8 cellular contexts compared by ENCODE assay signal in the genomic region with DNA sequence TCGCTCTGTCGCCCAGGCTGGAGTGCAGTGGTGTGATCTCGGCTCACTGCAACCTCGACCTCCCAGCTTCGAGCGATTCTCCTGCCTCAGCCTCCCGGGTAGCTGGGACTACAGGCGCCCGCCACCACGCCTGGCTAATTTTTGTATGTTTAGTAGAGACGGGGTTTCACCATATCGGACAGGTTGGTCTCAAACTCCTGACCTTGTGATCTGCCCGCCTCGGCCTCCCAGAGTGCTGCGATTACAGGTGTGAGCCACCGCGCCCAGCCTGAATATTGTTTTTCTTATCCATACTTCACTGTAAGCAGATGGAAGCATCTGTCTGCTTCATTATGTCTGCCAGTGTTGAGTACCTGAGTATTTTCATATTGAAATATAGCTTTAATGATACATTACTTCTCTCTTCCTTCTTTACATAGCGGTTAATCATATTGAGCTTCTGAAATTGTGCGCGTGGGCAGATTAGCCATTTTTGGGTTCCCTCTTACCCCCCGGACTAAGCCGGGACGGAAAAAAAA. TPM values are rescaled to one million over a fixed set of nuclear protein-coding genes. Genes with fewer than 3 reads are reported as not detected.
DNase-seq lines count a peak whose midpoint lies in the region; ATAC-seq and TF ChIP-seq lines count a peak whose summit lies in the region.
"Not testable (repeated sequence)": the region's sequence is repeated elsewhere in the genome, so short reads cannot be mapped to it uniquely, and the experiment has no call there.

No MANE protein-coding gene starts in this region.

- peak overlapping the region; percentile 94 for H3K4me3 Mint-ChIP-seq in activated T-helper 17 cell treated with anti-CD3 and anti-CD28 coated beads, Interleukin-2, amount 50 U/mL, for 72 hours
- H3K4me3 Mint-ChIP-seq in natural killer cell = peak overlapping the region; percentile 99
- peak overlapping the region; percentile 98 to 99 for H3K4me3 Mint-ChIP-seq in stimulated activated naive CD8-positive, alpha-beta T cell treated with anti-CD3 and anti-CD28 coated beads, Interleukin-15, amount 100 ng/mL, for 72 hours

- not testable (repeated sequence) for ATAC-seq in activated T-helper 17 cell treated with anti-CD3 and anti-CD28 coated beads, Interleukin-2, amount 50 U/mL, for 72 hours (replicated peaks); stimulated activated naive CD8-positive, alpha-beta T cell treated with anti-CD3 and anti-CD28 coated beads, Interleukin-15, amount 100 ng/mL, for 72 hours
- peak in 1 of 3 donors; percentile 4 for ATAC-seq in natural killer cell

- TF ChIP-seq CTCF in BJ (IDR thresholded peaks at IDR 0.05; ENCODE audit: insufficient read depth, low read depth, low read length); HFF-Myc (IDR thresholded peaks at IDR 0.05; ENCODE audit: low read depth, low read length, missing control alignments); PC-9 (conservative IDR thresholded peaks at IDR 0.05); natural killer cell (IDR thresholded peaks at IDR 0.05): not testable (repeated sequence)
- peak in 4 of 56 donors; percentile 18 to 35 (median 26) for TF ChIP-seq CTCF in dorsolateral prefrontal cortex (IDR thresholded peaks at IDR 0.05 in 54 of 56, conservative IDR thresholded peaks at IDR 0.05 in 2 of 56; ENCODE audit: low read depth in 1 of 56, partially characterized antibody in 56 of 56)

- not testable (repeated sequence) for H3K27ac ChIP-seq in PC-9
- peak overlapping the region in 56 of 59 donors; percentile 45 to 97 (median 90) for H3K27ac ChIP-seq in dorsolateral prefrontal cortex

- not testable (repeated sequence) for H4K20me1 ChIP-seq in PC-9 (ENCODE audit: insufficient read depth)

- not testable (repeated sequence) for H3K9me2 ChIP-seq in PC-9 (ENCODE audit: insufficient read depth)

- not testable (repeated sequence) for H3K36me3 ChIP-seq in BJ (ENCODE audit: control insufficient read depth, insufficient read depth, low read length); PC-9 (ENCODE audit: low read depth)

- H3K27me3 ChIP-seq in BJ (ENCODE audit: control insufficient read depth, insufficient read depth, low read length); PC-9 (ENCODE audit: insufficient read depth, low read depth); dorsolateral prefrontal cortex: not testable (repeated sequence)

- H3K4me1 ChIP-seq in PC-9 (replicated peaks; ENCODE audit: insufficient read depth) = not testable (repeated sequence)

- CTCF ChIA-PET in BJ (lab: Yijun Ruan, JAX) = interaction anchor here (1.7 to 4.3 kb wide), 3 partner anchors 13 to 315 kb away, joined by 6 to 24 read pairs (median 6); no protein-coding TSS in a partner anchor
- CTCF ChIA-PET in PC-9 (lab: Charles Lee) = interaction anchor here (0.6 to 1.2 kb wide), 2 partner anchors 16 to 32 kb away, joined by 3 to 4 read pairs; no protein-coding TSS in a partner anchor

- peaks cover 11% of the 10 kb centered on the region for H3K36me3 Mint-ChIP-seq in activated T-helper 17 cell treated with anti-CD3 and anti-CD28 coated beads, Interleukin-2, amount 50 U/mL, for 72 hours (ENCODE audit: low read depth)
- H3K36me3 Mint-ChIP-seq in natural killer cell = not testable (repeated sequence)

- not testable (repeated sequence) for H3K27me3 Mint-ChIP-seq in activated T-helper 17 cell treated with anti-CD3 and anti-CD28 coated beads, Interleukin-2, amount 50 U/mL, for 72 hours; natural killer cell (ENCODE audit: low read depth in 2 of 2); stimulated activated naive CD8-positive, alpha-beta T cell treated with anti-CD3 and anti-CD28 coated beads, Interleukin-15, amount 100 ng/mL, for 72 hours

- H3K4me3 ChIP-seq in BJ (ENCODE audit: low read depth, low read length) (peak overlapping the region; percentile 65), HFF-Myc (replicated peaks; ENCODE audit: low read depth, low read length) (peak overlapping the region; percentile 95), PC-9 (peak overlapping the region; percentile 80), dorsolateral prefrontal cortex (peak overlapping the region; percentile 62 to 98 (median 90)), iPS-11a (ENCODE audit: low read depth, low read length) (peak overlapping the region; percentile 86)

- H3K4me2 ChIP-seq in PC-9 = peak overlapping the region; percentile 88

- H3K9me3 Mint-ChIP-seq in activated T-helper 17 cell treated with anti-CD3 and anti-CD28 coated beads, Interleukin-2, amount 50 U/mL, for 72 hours; natural killer cell; stimulated activated naive CD8-positive, alpha-beta T cell treated with anti-CD3 and anti-CD28 coated beads, Interleukin-15, amount 100 ng/mL, for 72 hours: not testable (repeated sequence)

- POLR2A ChIA-PET in BJ (lab: Charles Lee); PC-9 (lab: Charles Lee; ENCODE audit: unreplicated experiment): not testable (repeated sequence)

- peaks cover 23% of the 10 kb centered on the region for H3K4me1 Mint-ChIP-seq in activated T-helper 17 cell treated with anti-CD3 and anti-CD28 coated beads, Interleukin-2, amount 50 U/mL, for 72 hours
- peaks cover 25 to 26% of the 10 kb centered on the region in 2 donors for H3K4me1 Mint-ChIP-seq in natural killer cell
- peaks cover 39% of the 10 kb centered on the region for H3K4me1 Mint-ChIP-seq in stimulated activated naive CD8-positive, alpha-beta T cell treated with anti-CD3 and anti-CD28 coated beads, Interleukin-15, amount 100 ng/mL, for 72 hours

- DNase-seq in BJ (ENCODE audit: low read depth); HFF-Myc (ENCODE audit: extremely low read depth, low read depth); PC-9; dorsolateral prefrontal cortex; natural killer cell; stimulated activated naive CD8-positive, alpha-beta T cell treated with anti-CD3 and anti-CD28 coated beads, Interleukin-15, amount 100 ng/mL, for 72 hours: not testable (repeated sequence)

- not testable (repeated sequence) for H3K9me3 ChIP-seq in PC-9 (ENCODE audit: insufficient read depth, low read depth)

- peak overlapping the region; percentile 71 for H3K27ac Mint-ChIP-seq in activated T-helper 17 cell treated with anti-CD3 and anti-CD28 coated beads, Interleukin-2, amount 50 U/mL, for 72 hours
- H3K27ac Mint-ChIP-seq in natural killer cell = peak overlapping the region; percentile 69 to 88
- peak overlapping the region; percentile 98 to 99 for H3K27ac Mint-ChIP-seq in stimulated activated naive CD8-positive, alpha-beta T cell treated with anti-CD3 and anti-CD28 coated beads, Interleukin-15, amount 100 ng/mL, for 72 hours

- H3K79me2 ChIP-seq in PC-9 (ENCODE audit: low read depth) = not testable (repeated sequence)

- intact Hi-C loops in PC-9 (cut with micrococcal nuclease; ENCODE audit: unreplicated experiment) (loop anchor here (1.0 to 2.0 kb wide), 3 partner anchors 136 to 314 kb away; no protein-coding TSS in a partner anchor), dorsolateral prefrontal cortex (cut with DNase I) (loop anchor here (5.0 to 10.0 kb wide), 3 partner anchors 141 to 308 kb away; partner anchors contain the start of genes CHTF8 (in 1 of the 2), UTP4 (in 1 of the 2) and ZFP90 (in 1 of the 2)), natural killer cell (cut with micrococcal nuclease) (loop anchor here (2.0 kb wide), 1 partner anchor 314 kb away; no protein-coding TSS in a partner anchor)

- H2AFZ ChIP-seq in PC-9 = peak overlapping the region; percentile 96

- peaks cover 15% of the 10 kb centered on the region for H3F3A ChIP-seq in PC-9 (ENCODE audit: insufficient read depth, low read depth)

- not testable (repeated sequence) for BruUV-seq in PC-9 (replicated peaks; lab: Mats Ljungman, UMichigan)

RNA-seq across cellular contexts. Expression of gene TANGO6, which starts 0.3 kb away (rescaled TPM):
- 13.0 and 14.6 TPM in 2 replicates for polyA plus RNA-seq in BJ (2011; rRNA removed)
- 58.5 and 83.2 TPM in 2 replicates for polyA minus RNA-seq in BJ (2011; rRNA and poly(A)+ RNA removed)
- total RNA-seq in PC-9 (2021) (4.7 and 5.8 TPM in 2 replicates), dorsolateral prefrontal cortex (10 to 100 TPM; 22.2 to 62.8 (median 36.2) TPM), natural killer cell (10 to 100 TPM; 21.2 to 27.3 (median 23.9) TPM)
- total RNA-seq in activated T-helper 17 cell treated with anti-CD3 and anti-CD28 coated beads, Interleukin-2, amount 50 U/mL, for 72 hours = 10 to 100 TPM; 24.1 to 36.3 TPM
